ENCODE assay signal across 24 cellular contexts in the genomic region with DNA sequence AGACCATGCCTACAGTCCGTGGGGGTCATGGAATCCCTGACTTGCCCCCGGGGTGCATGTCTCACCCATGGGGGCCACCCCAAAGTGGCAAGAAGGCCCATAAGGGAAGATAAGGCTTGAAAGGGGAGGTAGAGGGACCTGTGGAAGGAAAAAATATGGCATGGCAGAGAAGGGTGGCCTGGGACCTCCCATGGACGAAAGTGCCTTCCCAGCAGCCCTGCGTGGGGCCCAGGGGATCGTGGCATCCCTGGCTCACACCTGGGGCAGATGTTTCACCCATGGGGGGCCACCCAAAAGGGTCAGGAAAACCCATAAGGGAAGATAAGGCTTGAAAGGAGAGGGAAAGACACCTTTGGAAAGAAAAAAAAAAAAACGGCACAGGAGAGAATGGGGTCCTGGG.
"Had no signal": no experiment of that assay in that cellular context is flagged by ENCODE, and none has a peak within 500 bp of the region (broad histone marks: within the 10 kb centered on the region; RNA-seq: fewer than 3 reads in every experiment).

No MANE protein-coding gene starts in this region.

- H3K4me1 ChIP-seq: adrenal gland, breast epithelium, Peyer's patch, SJCRH30 had no signal

- H3K27me3 ChIP-seq: adrenal gland, breast epithelium, Peyer's patch, SJCRH30 had no signal

- H3K27me3 Mint-ChIP-seq: activated naive CD8-positive, alpha-beta T cell treated with anti-CD3 and anti-CD28 coated beads, Interleukin-2, amount 10 ng/mL, durations not matched to agents 7 days and 5 days; T-helper 17 cell had no signal

- H3K27ac Mint-ChIP-seq: activated naive CD8-positive, alpha-beta T cell treated with anti-CD3 and anti-CD28 coated beads, Interleukin-2, amount 10 ng/mL, durations not matched to agents 7 days and 5 days; T-helper 17 cell; WTC11 had no signal

- H3K36me3 ChIP-seq: adrenal gland, breast epithelium, Peyer's patch, SJCRH30 had no signal

- ATAC-seq: T-helper 17 cell, WTC11 had no signal

- H3K27ac ChIP-seq: adrenal gland, breast epithelium, Peyer's patch, RWPE1, SJCRH30 had no signal

- H3K9me3 ChIP-seq: SJCRH30 had no signal

- H3K36me3 Mint-ChIP-seq: activated naive CD8-positive, alpha-beta T cell treated with anti-CD3 and anti-CD28 coated beads, Interleukin-2, amount 10 ng/mL, durations not matched to agents 7 days and 5 days had no signal

- H3K4me3 Mint-ChIP-seq: activated naive CD8-positive, alpha-beta T cell treated with anti-CD3 and anti-CD28 coated beads, Interleukin-2, amount 10 ng/mL, durations not matched to agents 7 days and 5 days; T-helper 17 cell; WTC11 had no signal

- H3K4me1 Mint-ChIP-seq: activated naive CD8-positive, alpha-beta T cell treated with anti-CD3 and anti-CD28 coated beads, Interleukin-2, amount 10 ng/mL, durations not matched to agents 7 days and 5 days; T-helper 17 cell; WTC11 had no signal

- DNase-seq: activated CD4-positive, alpha-beta T cell treated with anti-CD3 and anti-CD28 coated beads for 48 hours; activated CD4-positive, alpha-beta T cell treated with anti-CD3 and anti-CD28 coated beads, Interleukin-2, amount 50 U/mL, for 48 hours; activated CD4-positive, CD25-positive, alpha-beta regulatory T cell treated with anti-CD3 and anti-CD28 coated beads, Interleukin-2, amount 50 U/mL, for 72 hours; activated naive CD4-positive, alpha-beta T cell treated with anti-CD3 and anti-CD28 coated beads, Interleukin-2, amount 50 U/mL, for 16 hours; activated naive CD8-positive, alpha-beta T cell treated with anti-CD3 and anti-CD28 coated beads, Interleukin-2, amount 10 ng/mL, durations not matched to agents 7 days and 5 days; activated T-cell treated with anti-CD3 and anti-CD28 coated beads for 4 hours; anterior cingulate cortex; central memory CD4-positive, alpha-beta T cell; KG1; NCI-H1048; NCI-H146; NCI-H187 treated with DMSO at 0.1 percent for 48 hours; NCI-H2081 treated with DMSO at 0.1 percent for 48 hours; NCI-H446; NCI-H524; Right ventricle myocardium superior; SJCRH30; T-helper 17 cell; T-helper 9 cell had no signal

- H3K4me3 ChIP-seq: adrenal gland, breast epithelium, Peyer's patch, SJCRH30 had no signal
